Comparison of ENCODE assay signal across 8 cellular contexts in genomic region chr9:136944094-136944518, GRCh38.
DNase-seq lines count a peak whose midpoint lies in the region; ATAC-seq and TF ChIP-seq lines count a peak whose summit lies in the region.

No MANE protein-coding gene starts in this region.

- H3K27me3 ChIP-seq in GM06990 (replicated peaks; ENCODE audit: control insufficient read depth, insufficient read depth, low read length) (no peaks in the 10 kb centered on the region), iPS-15b (ENCODE audit: control insufficient read depth, insufficient read depth, low read length) (no peaks in the 10 kb centered on the region)

- in situ Hi-C loops in KBM-7 (cut with MboI; ENCODE audit: low pct_unique_long_range_greater_than_20kb, low sequenced_read_pairs), result no loop called here

- ATAC-seq in GM21423 (IDR thresholded peaks at IDR 0.05; ENCODE audit: unreplicated experiment) (peak; percentile 39), HG02938 (IDR thresholded peaks at IDR 0.05; ENCODE audit: unreplicated experiment) (no peak)

- H3K4me3 ChIP-seq in GM06990 (replicated peaks; ENCODE audit: low read depth, low read length), result peak overlapping the region; percentile 94
- peak overlapping the region; percentile 70 for H3K4me3 ChIP-seq in iPS-15b (ENCODE audit: low read depth, low read length)

- H3K9ac ChIP-seq in iPS-15b (ENCODE audit: low read depth, low read length), result peak overlapping the region; percentile 81

- no peaks in the 10 kb centered on the region for H3K9me3 ChIP-seq in iPS-15b (ENCODE audit: control insufficient read depth, insufficient read depth, low read length)

- DNase-seq in GM06990 (ENCODE audit: extremely low read depth, insufficient read length) (no peak), KBM-7 (peak; percentile 50), astrocyte of the hippocampus (ENCODE audit: low read depth, low spot score) (peak; percentile 83), NCI-H526 treated with DMSO at 0.1 percent for 48 hours (lab: John Stamatoyannopoulos, UW) (no peak)
- DNase-seq in stimulated activated naive CD4-positive, alpha-beta T cell (lab: John Stamatoyannopoulos, UW), result peak in 4 of 6 experiments; percentile 25 to 54 (median 35)

- H3K4me1 ChIP-seq in iPS-15b (ENCODE audit: control insufficient read depth, insufficient read depth, low read length), result no peaks in the 10 kb centered on the region

- no peak for TF ChIP-seq CTCF in GM06990 (IDR thresholded peaks at IDR 0.05; ENCODE audit: insufficient read depth, low read length, poor library complexity, severe bottlenecking)

- peaks cover 33% of the 10 kb centered on the region for H3K36me3 ChIP-seq in GM06990 (ENCODE audit: control insufficient read depth, insufficient read depth, low read length)
- peaks cover 36% of the 10 kb centered on the region for H3K36me3 ChIP-seq in iPS-15b (ENCODE audit: control insufficient read depth, insufficient read depth, low read length)

Comparison
In these comparisons a context has a peak if more than half of its experiments do, and no peak if none do; other contexts are left out.
1. DNase-seq: peak in KBM-7 (single experiment), astrocyte of the hippocampus (single experiment) and stimulated activated naive CD4-positive, alpha-beta T cell (4 of 6); none in GM06990 (single experiment) and NCI-H526 treated with DMSO at 0.1 percent for 48 hours (single experiment).